Comparison of ENCODE assay signal across 8 cellular contexts in the genomic region with DNA sequence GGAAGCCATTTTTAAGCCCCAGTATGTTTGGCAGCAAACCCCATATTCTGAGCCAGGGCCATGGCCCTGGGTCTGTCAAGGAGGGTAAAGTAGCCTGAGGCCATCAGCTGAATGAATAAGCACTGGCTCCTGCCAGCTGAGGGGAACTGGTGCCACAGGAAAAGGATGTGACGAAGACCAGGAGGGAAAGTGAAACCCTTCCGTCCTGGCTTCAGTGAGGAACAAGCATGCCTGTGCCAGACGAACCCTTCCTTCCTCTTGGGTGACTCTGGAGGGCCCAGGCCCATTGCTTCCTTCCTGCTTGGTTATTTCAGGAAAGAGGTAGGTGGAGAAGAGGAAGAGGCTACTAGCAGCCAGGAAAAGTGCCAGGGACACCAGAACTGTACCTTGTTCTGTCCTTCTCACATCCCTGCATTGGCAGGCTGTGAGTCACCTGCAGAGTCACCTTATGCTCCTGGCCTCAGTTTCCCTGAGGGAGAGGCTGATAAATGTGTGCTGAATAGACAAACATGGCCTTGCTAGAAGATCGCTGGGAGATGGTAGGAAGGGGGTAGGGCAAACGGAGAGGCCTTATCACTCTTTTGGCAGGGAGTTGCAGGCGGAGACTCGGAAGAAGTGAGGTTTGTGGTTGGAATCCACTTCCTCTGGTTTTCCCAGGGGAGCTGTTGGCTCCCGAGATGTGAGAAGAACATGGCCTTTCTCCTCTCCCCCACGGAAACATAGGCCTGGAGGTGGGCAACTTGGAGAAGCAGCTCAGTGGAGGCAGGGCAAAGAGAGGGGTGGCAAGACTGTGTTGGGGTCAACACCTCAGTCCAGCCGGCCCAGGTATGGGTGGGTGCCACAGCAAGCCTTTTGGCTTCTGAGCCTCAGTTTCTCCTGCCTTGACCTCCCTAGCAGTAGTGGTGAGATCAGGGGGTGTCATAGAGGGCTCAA.
DNase-seq lines count a peak whose midpoint lies in the region; ATAC-seq and TF ChIP-seq lines count a peak whose summit lies in the region.

No MANE protein-coding gene starts in this region.

- no peak overlapping the region for H3K4me3 ChIP-seq in astrocyte of the cerebellum (ENCODE audit: low read depth, low read length)

- in situ Hi-C loops in GM18951 (cut with MboI; ENCODE audit: low sequenced_read_pairs, unreplicated experiment) (no loop called here), astrocyte of the cerebellum (cut with HindIII; ENCODE audit: low sequenced_read_pairs) (no loop called here)

- TF ChIP-seq POLR2A in GM18951 (IDR thresholded peaks at IDR 0.05; ENCODE audit: extremely low read depth, insufficient read depth, insufficient read length), result peak; percentile 54

- no peak for TF ChIP-seq CTCF in astrocyte of the cerebellum (IDR thresholded peaks at IDR 0.05; ENCODE audit: low read depth, low read length, missing control alignments)

- peak; percentile 57 for ATAC-seq in HG03521 (IDR thresholded peaks at IDR 0.05; ENCODE audit: unreplicated experiment)

- DNase-seq in T-helper 22 cell (ENCODE audit: low read depth) (peak; percentile 58), astrocyte of the cerebellum (ENCODE audit: low read depth) (peak; percentile 72), islet precursor cell (peak; percentile 71), T1000 (lab: John Stamatoyannopoulos, UW) (no peak), HuH-7.5 (ENCODE audit: low spot score) (no peak)
- DNase-seq in stimulated activated CD4-positive, alpha-beta T cell treated with anti-CD3 and anti-CD28 coated beads, Interleukin-1b, Interleukin-23, amount 100 ng/mL, for 4 hours (ENCODE audit: low read depth in 2 of 2), result peak; percentile 22 to 48

Comparison
In these comparisons a context has a peak if more than half of its experiments do, and no peak if none do; other contexts are left out.
1. DNase-seq: peak in T-helper 22 cell (single experiment), astrocyte of the cerebellum (single experiment), islet precursor cell (single experiment) and stimulated activated CD4-positive, alpha-beta T cell treated with anti-CD3 and anti-CD28 coated beads, Interleukin-1b, Interleukin-23, amount 100 ng/mL, for 4 hours (2 of 2); none in T1000 (single experiment) and HuH-7.5 (single experiment).